11 cellular contexts compared by ENCODE assay signal in genomic region chr11:128492461-128492860, GRCh38.
DNase-seq lines count a peak whose midpoint lies in the region.
"Had no signal": no experiment of that assay in that cellular context is flagged by ENCODE, and none has a peak within 500 bp of the region (broad histone marks: within the 10 kb centered on the region; RNA-seq: fewer than 3 reads in every experiment).

No MANE protein-coding gene starts in this region.

- H3K27me3 ChIP-seq in skeletal muscle tissue (ENCODE audit: control insufficient read depth in 3 of 3, insufficient read depth in 3 of 3, low read length in 3 of 3): no peaks in the 10 kb centered on the region

- H3K9ac ChIP-seq in skeletal muscle tissue (ENCODE audit: low read depth in 1 of 3, low read length in 3 of 3): no peak overlapping the region

- H3K36me3 ChIP-seq in skeletal muscle tissue (ENCODE audit: control insufficient read depth in 3 of 3, insufficient read depth in 3 of 3, low read length in 3 of 3): peaks cover 12 to 17% (median 14%) of the 10 kb centered on the region in 3 donors

- H3K9me3 ChIP-seq in skeletal muscle tissue (ENCODE audit: control insufficient read depth in 3 of 3, low read length in 3 of 3): no peaks in the 10 kb centered on the region

- DNase-seq in NCI-H146 (lab: John Stamatoyannopoulos, UW) (peak; percentile 37), NCI-H146 treated with DMSO at 0.1 percent for 48 hours (lab: John Stamatoyannopoulos, UW; ENCODE audit: unreplicated experiment) (no peak), NCI-H69 (lab: John Stamatoyannopoulos, UW) (peak; percentile 80), dermis microvascular lymphatic vessel endothelial cell (ENCODE audit: low read depth in 2 of 2) (peak; percentile 56 to 78), ureter (ENCODE audit: low spot score) (no peak), NCI-H187 (lab: John Stamatoyannopoulos, UW) (no peak)
- DNase-seq in stimulated activated CD4-positive, alpha-beta T cell treated with anti-CD3 and anti-CD28 coated beads, Interleukin-1b, Interleukin-23, amount 100 ng/mL, for 48 hours: no peak
- DNase-seq: activated CD8-positive, alpha-beta memory T cell treated with anti-CD3 and anti-CD28 coated beads, Interleukin-2, amount 50 U/mL, for 48 hours; NCI-H2227 treated with DMSO at 0.1 percent for 48 hours had no signal

- H3K4me1 ChIP-seq in skeletal muscle tissue (ENCODE audit: control insufficient read depth in 3 of 3, insufficient read depth in 3 of 3, low read length in 3 of 3): peaks cover 32 to 61% (median 53%) of the 10 kb centered on the region in 3 donors

- H3K4me3 ChIP-seq in skeletal muscle tissue (ENCODE audit: low read length in 3 of 3): no peak overlapping the region

- H3K27ac ChIP-seq in skeletal muscle tissue (ENCODE audit: low read depth, low read length): peak overlapping the region; percentile 59
- H3K27ac ChIP-seq: 22Rv1 had no signal

Comparison
In these comparisons a context has a peak if more than half of its experiments do, and no peak if none do; other contexts are left out.
1. DNase-seq: peak in NCI-H146 (single experiment), NCI-H69 (single experiment) and dermis microvascular lymphatic vessel endothelial cell (2 of 2); none in NCI-H146 treated with DMSO at 0.1 percent for 48 hours (single experiment), stimulated activated CD4-positive, alpha-beta T cell treated with anti-CD3 and anti-CD28 coated beads, Interleukin-1b, Interleukin-23, amount 100 ng/mL, for 48 hours (single experiment), ureter (single experiment) and NCI-H187 (0 of 2).